In genomic region chr17:80345321-80345720, GRCh38 we compare ENCODE assay signal across 13 cellular contexts.
A peak's percentile ranks its signal among the peaks of the same experiment; 100 is the strongest.
DNase-seq lines count a peak whose midpoint lies in the region; ATAC-seq lines count a peak whose summit lies in the region.
"Had no signal": no experiment of that assay in that cellular context is flagged by ENCODE, and none has a peak within 500 bp of the region (broad histone marks: within the 10 kb centered on the region; RNA-seq: fewer than 3 reads in every experiment).

No MANE protein-coding gene starts in this region.

- peak overlapping the region; percentile 71 for H3K27ac Mint-ChIP-seq in activated T-cell treated with anti-CD3 and anti-CD28 coated beads, Interleukin-2, amount 50 U/mL, for 24 hours
- H3K27ac Mint-ChIP-seq in activated T-helper 17 cell treated with anti-CD3 and anti-CD28 coated beads, Interleukin-2, amount 50 U/mL, for 72 hours: peak overlapping the region; percentile 13
- H3K27ac Mint-ChIP-seq: CD4-positive, CD25-positive, alpha-beta regulatory T cell had no signal

- ATAC-seq in activated T-helper 17 cell treated with anti-CD3 and anti-CD28 coated beads, Interleukin-2, amount 50 U/mL, for 72 hours (replicated peaks): no peak
- ATAC-seq: HepG2 had no signal

- no peak for DNase-seq in activated T-cell treated with anti-CD3 and anti-CD28 coated beads, Interleukin-2, amount 50 U/mL, for 24 hours
- DNase-seq in activated T-cell treated with anti-CD3 and anti-CD28 coated beads for 4 hours (no peak), mesenteric fat pad (ENCODE audit: low spot score) (peak; percentile 20), T-helper 9 cell (no peak), substantia nigra (lab: John Stamatoyannopoulos, UW) (no peak)
- no peak for DNase-seq in stimulated activated CD8-positive, alpha-beta memory T cell treated with anti-CD3 and anti-CD28 coated beads, Interleukin-4, amount 100 ng/mL, for 48 hours
- DNase-seq: ACHN; CD4-positive, CD25-positive, alpha-beta regulatory T cell; GM23248; H7 had no signal

- H3K36me3 Mint-ChIP-seq in activated T-cell treated with anti-CD3 and anti-CD28 coated beads, Interleukin-2, amount 50 U/mL, for 24 hours (ENCODE audit: low read depth): peaks cover 97% of the 10 kb centered on the region
- peaks cover 98% of the 10 kb centered on the region for H3K36me3 Mint-ChIP-seq in activated T-helper 17 cell treated with anti-CD3 and anti-CD28 coated beads, Interleukin-2, amount 50 U/mL, for 72 hours (ENCODE audit: low read depth)

- peaks cover 17% of the 10 kb centered on the region for H3K4me1 Mint-ChIP-seq in activated T-cell treated with anti-CD3 and anti-CD28 coated beads, Interleukin-2, amount 50 U/mL, for 24 hours (ENCODE audit: low read depth)
- peaks cover 17% of the 10 kb centered on the region for H3K4me1 Mint-ChIP-seq in activated T-helper 17 cell treated with anti-CD3 and anti-CD28 coated beads, Interleukin-2, amount 50 U/mL, for 72 hours

- no peaks in the 10 kb centered on the region for H3K9me3 Mint-ChIP-seq in activated T-cell treated with anti-CD3 and anti-CD28 coated beads, Interleukin-2, amount 50 U/mL, for 24 hours
- H3K9me3 Mint-ChIP-seq in activated T-helper 17 cell treated with anti-CD3 and anti-CD28 coated beads, Interleukin-2, amount 50 U/mL, for 72 hours: no peaks in the 10 kb centered on the region
- H3K9me3 Mint-ChIP-seq: CD4-positive, CD25-positive, alpha-beta regulatory T cell had no signal

- no peak overlapping the region for H3K4me3 Mint-ChIP-seq in activated T-cell treated with anti-CD3 and anti-CD28 coated beads, Interleukin-2, amount 50 U/mL, for 24 hours
- no peak overlapping the region for H3K4me3 Mint-ChIP-seq in activated T-helper 17 cell treated with anti-CD3 and anti-CD28 coated beads, Interleukin-2, amount 50 U/mL, for 72 hours
- H3K4me3 Mint-ChIP-seq: CD4-positive, CD25-positive, alpha-beta regulatory T cell had no signal

- H3K27me3 Mint-ChIP-seq in activated T-cell treated with anti-CD3 and anti-CD28 coated beads, Interleukin-2, amount 50 U/mL, for 24 hours: no peaks in the 10 kb centered on the region
- no peaks in the 10 kb centered on the region for H3K27me3 Mint-ChIP-seq in activated T-helper 17 cell treated with anti-CD3 and anti-CD28 coated beads, Interleukin-2, amount 50 U/mL, for 72 hours
- H3K27me3 Mint-ChIP-seq: CD4-positive, CD25-positive, alpha-beta regulatory T cell had no signal

- no peak overlapping the region for H3K27ac ChIP-seq in substantia nigra (ENCODE audit: low read depth, low read length, poor library complexity, severe bottlenecking)
- H3K27ac ChIP-seq: BLaER1 treated with 17β-estradiol and CSF1 and Interleukin-3, amounts not matched to agents 10 nM and 100 nM; GM23248 had no signal
